Comparison of ENCODE assay signal across 10 cellular contexts in the genomic region with DNA sequence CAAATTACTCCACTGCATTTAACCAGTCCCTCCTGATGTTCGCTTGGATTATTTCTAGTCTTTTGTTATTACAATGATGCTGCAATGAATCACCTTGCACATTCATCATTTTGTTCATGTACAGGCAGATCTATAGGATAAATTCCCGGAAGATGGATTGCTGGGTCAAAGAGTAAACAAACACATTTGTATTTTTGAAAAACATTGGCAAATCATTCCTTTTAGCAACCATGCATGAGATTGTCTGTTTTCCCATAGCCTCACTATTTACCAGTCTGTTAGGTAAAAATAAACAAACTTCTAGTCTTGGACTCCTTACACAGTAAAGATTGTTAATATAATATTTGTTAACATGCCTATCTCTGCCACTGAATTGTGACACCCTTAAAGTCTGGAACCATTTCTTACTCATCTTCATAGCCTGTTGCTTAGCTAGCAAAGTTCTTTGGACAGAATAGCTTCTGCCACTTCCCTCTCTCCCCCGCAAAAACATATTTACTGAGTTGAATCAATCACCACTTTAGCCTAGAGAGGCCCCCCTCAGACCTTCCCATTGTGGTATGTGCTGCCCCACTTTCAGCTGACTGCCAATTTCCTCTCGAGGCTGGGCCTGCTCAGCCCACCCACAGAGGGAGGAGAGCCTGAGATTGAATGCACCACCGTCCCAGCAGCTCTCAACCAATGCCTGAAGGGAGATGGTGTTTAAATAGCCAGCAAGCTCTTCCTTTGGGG.
DNase-seq lines count a peak whose midpoint lies in the region; ATAC-seq and TF ChIP-seq lines count a peak whose summit lies in the region.
"Had no signal": no experiment of that assay in that cellular context is flagged by ENCODE, and none has a peak within 500 bp of the region (broad histone marks: within the 10 kb centered on the region; RNA-seq: fewer than 3 reads in every experiment).

No MANE protein-coding gene starts in this region.

- TF ChIP-seq CTCF in AG04450 (IDR thresholded peaks at IDR 0.05; ENCODE audit: low read depth, low read length) (no peak), HFFc6 (IDR thresholded peaks at IDR 0.05) (no peak)

- H3K27me3 ChIP-seq in AG04450 (ENCODE audit: control insufficient read depth, insufficient read depth, low read length) = no peaks in the 10 kb centered on the region

- H3K27ac Mint-ChIP-seq in HFFc6 = peak overlapping the region; percentile 89
- H3K27ac Mint-ChIP-seq: activated CD4-positive, alpha-beta T cell treated with anti-CD3 and anti-CD28 coated beads, Interleukin-2, amount 10 ng/mL, durations not matched to agents 24 days and 14 days had no signal

- ATAC-seq in left colon (no peak), HG02970 (IDR thresholded peaks at IDR 0.05; ENCODE audit: low FRiP score, unreplicated experiment) (no peak)

- peaks cover 45% of the 10 kb centered on the region for H3K4me1 Mint-ChIP-seq in HFFc6 (ENCODE audit: low read depth)

- intact Hi-C loops in left colon (cut with DNase I, micrococcal nuclease) = no loop called here

- H3K36me3 Mint-ChIP-seq in HFFc6 (ENCODE audit: low read depth) = 0 out of 2 replicates have a peak, but pooled peaks cover 2% of the 10 kb centered on the region

- CTCF ChIA-PET in AG04450 (lab: Charles Lee) = interaction anchor here (0.6 to 1.9 kb wide), 3 partner anchors 10 to 482 kb away, joined by 3 to 6 read pairs (median 3); no protein-coding TSS in a partner anchor

- no peak overlapping the region for H3K4me3 ChIP-seq in AG04450 (ENCODE audit: low read depth, low read length)

- no peaks in the 10 kb centered on the region for H3K27me3 Mint-ChIP-seq in HFFc6 (ENCODE audit: insufficient read depth)
- H3K27me3 Mint-ChIP-seq: activated CD4-positive, alpha-beta T cell treated with anti-CD3 and anti-CD28 coated beads, Interleukin-2, amount 10 ng/mL, durations not matched to agents 24 days and 14 days had no signal

- H3K9me3 Mint-ChIP-seq in HFFc6 = no peaks in the 10 kb centered on the region
- H3K9me3 Mint-ChIP-seq: activated CD4-positive, alpha-beta T cell treated with anti-CD3 and anti-CD28 coated beads, Interleukin-2, amount 10 ng/mL, durations not matched to agents 24 days and 14 days had no signal

- DNase-seq in AG04450 (ENCODE audit: low read depth, low spot score) (peak; percentile 30), HFFc6 (peak; percentile 47), kidney tubule cell (ENCODE audit: low spot score) (peak; percentile 46), NCI-H2081 treated with DMSO at 0.1 percent for 48 hours (lab: John Stamatoyannopoulos, UW) (no peak), left colon (no peak), NCI-H524 (lab: John Stamatoyannopoulos, UW) (no peak)
- peak; percentile 51 for DNase-seq in activated CD8-positive, alpha-beta memory T cell treated with anti-CD3 and anti-CD28 coated beads, Interleukin-2, amount 50 U/mL, for 48 hours
- DNase-seq: activated CD4-positive, alpha-beta T cell treated with anti-CD3 and anti-CD28 coated beads, Interleukin-2, amount 10 ng/mL, durations not matched to agents 24 days and 14 days had no signal

- H3K27ac ChIP-seq in AG04450 (ENCODE audit: low read depth, low read length) = peak overlapping the region; percentile 80
- H3K27ac ChIP-seq: HL-60 had no signal

- no peaks in the 10 kb centered on the region for H3K9me3 ChIP-seq in AG04450 (ENCODE audit: control insufficient read depth, insufficient read depth, low read length)

- H3K4me3 Mint-ChIP-seq in HFFc6 = peak overlapping the region; percentile 57
- H3K4me3 Mint-ChIP-seq: activated CD4-positive, alpha-beta T cell treated with anti-CD3 and anti-CD28 coated beads, Interleukin-2, amount 10 ng/mL, durations not matched to agents 24 days and 14 days had no signal

- POLR2A ChIA-PET in AG04450 (lab: Yijun Ruan, JAX) = interaction anchor here (0.9 to 1.0 kb wide), 4 partner anchors 30 to 453 kb away, joined by 3 to 5 read pairs (median 3); partner anchors contain the start of gene TMSB4X

Comparison
In these comparisons a context has a peak if more than half of its experiments do, and no peak if none do; other contexts are left out.
1. DNase-seq: peak in AG04450 (single experiment), HFFc6 (single experiment), activated CD8-positive, alpha-beta memory T cell treated with anti-CD3 and anti-CD28 coated beads, Interleukin-2, amount 50 U/mL, for 48 hours (single experiment) and kidney tubule cell (single experiment); none in NCI-H2081 treated with DMSO at 0.1 percent for 48 hours (single experiment), left colon (0 of 2) and NCI-H524 (0 of 2).